Comparison of ENCODE assay signal across 29 cellular contexts in genomic region chr3:70387889-70388288, GRCh38.
"Had no signal": no experiment of that assay in that cellular context is flagged by ENCODE, and none has a peak within 500 bp of the region (broad histone marks: within the 10 kb centered on the region; RNA-seq: fewer than 3 reads in every experiment).

No MANE protein-coding gene starts in this region.

- H3K36me3 ChIP-seq: Peyer's patch, SJSA1 had no signal

- DNase-seq: Karpas-422, MM.1S, MV-4-11, NCI-H1092, NCI-H1105, NCI-H1417 treated with DMSO at 0.1 percent for 48 hours, NCI-H1436 treated with DMSO at 0.1 percent for 48 hours, NCI-H1694 treated with DMSO at 0.1 percent for 48 hours, NCI-H187 treated with DMSO at 0.1 percent for 48 hours, NCI-H2029, NCI-H2081, NCI-H2171 treated with DMSO at 0.1 percent for 48 hours, NCI-H226, NCI-H446 treated with DMSO at 0.1 percent for 48 hours, NCI-H510A, NCI-H524, NCI-H526, NCI-H69, NCI-H748 treated with DMSO at 0.1 percent for 48 hours, NCI-H82, OCI-M1, PC-3, Peyer's patch, Right ventricle myocardium superior, RPMI8226, SHP77 treated with DMSO at 0.1 percent for 48 hours, SK-N-SH, T-cell had no signal

- ATAC-seq: PC-3, T-cell had no signal

- H3K4me3 ChIP-seq: Peyer's patch, SJSA1 had no signal

- H3K27me3 ChIP-seq: Peyer's patch, SJSA1 had no signal
